10 cellular contexts compared by ENCODE assay signal in the genomic region with DNA sequence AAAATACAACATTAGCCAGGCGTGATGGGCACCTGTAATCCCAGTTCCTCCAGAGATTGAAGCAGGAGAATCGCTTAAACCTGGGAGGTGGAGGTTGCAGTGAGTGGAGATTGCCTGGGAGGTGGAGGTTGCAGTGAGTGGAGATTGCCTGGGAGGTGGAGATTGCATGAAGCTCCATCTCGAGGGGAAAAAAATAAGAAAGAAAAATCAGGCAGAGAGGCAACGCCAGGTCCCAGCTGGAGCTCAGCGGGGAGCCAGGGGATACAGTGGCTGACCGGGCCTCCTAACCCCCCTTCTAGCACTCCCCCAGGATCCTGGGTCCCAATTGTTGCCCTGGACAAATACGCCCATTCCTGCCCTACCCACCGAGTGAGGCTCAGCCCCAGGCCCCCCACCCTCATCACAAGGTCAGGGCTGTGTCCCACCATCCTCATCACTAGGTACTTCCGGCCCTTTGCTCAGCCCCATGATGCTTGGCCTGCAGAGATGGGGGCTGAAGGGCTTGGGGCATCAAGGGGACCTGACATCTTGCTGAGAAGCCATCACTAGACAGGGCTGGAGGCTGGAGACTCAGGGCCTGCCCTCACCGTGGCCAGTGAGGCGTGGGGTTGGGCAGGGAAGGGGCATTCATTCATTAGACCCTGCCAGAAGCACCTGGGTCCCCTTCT. TPM values are rescaled to one million over a fixed set of nuclear protein-coding genes. Genes with fewer than 3 reads are reported as not detected.
A peak's percentile ranks its signal among the peaks of the same experiment; 100 is the strongest.
DNase-seq lines count a peak whose midpoint lies in the region; ATAC-seq, FAIRE-seq and TF ChIP-seq lines count a peak whose summit lies in the region.
"Had no signal": no experiment of that assay in that cellular context is flagged by ENCODE, and none has a peak within 500 bp of the region (broad histone marks: within the 10 kb centered on the region; RNA-seq: fewer than 3 reads in every experiment).

No MANE protein-coding gene starts in this region.

- H3K27ac ChIP-seq in ACC112 (ENCODE audit: low read depth, low read length) = no peak overlapping the region
- H3K27ac ChIP-seq in HL-60 (replicated peaks) = 0 out of 2 replicates have a peak overlapping the region, but pooled peaks have one; percentile 32
- H3K27ac ChIP-seq in K562 (ENCODE audit: extremely low read depth, low read depth, low read length) = no peak overlapping the region
- H3K27ac ChIP-seq in naive thymus-derived CD4-positive, alpha-beta T cell (ENCODE audit: low read depth, low read length) = peak overlapping the region; percentile 88

- H3K27me3 ChIP-seq in ACC112 (ENCODE audit: insufficient read depth, low read length) (no peaks in the 10 kb centered on the region), HL-60 (ENCODE audit: insufficient read depth, poor library complexity, severe bottlenecking) (no peaks in the 10 kb centered on the region), K562 (ENCODE audit: control insufficient read depth in 2 of 2, insufficient read depth in 2 of 2, low read length in 2 of 2) (no peaks in the 10 kb centered on the region)
- no peaks in the 10 kb centered on the region for H3K27me3 ChIP-seq in naive thymus-derived CD4-positive, alpha-beta T cell (ENCODE audit: control insufficient read depth in 2 of 2, insufficient read depth in 2 of 2, low read length in 2 of 2)

- TF ChIP-seq EP300 in K562 (IDR thresholded peaks at IDR 0.05; ENCODE audit: low read length) = no peak

- POLR2A ChIA-PET in K562 (lab: Yijun Ruan, JAX) = interaction anchor here (0.6 kb wide), 1 partner anchor 17 kb away, joined by 3 read pairs; no protein-coding TSS in a partner anchor
- POLR2A ChIA-PET in naive thymus-derived CD4-positive, alpha-beta T cell (lab: Charles Lee) = interaction anchor here (0.7 to 5.1 kb wide), 2 partner anchors 12 to 17 kb away, joined by 4 to 65 read pairs; a partner anchor contains a TSS

- no peaks in the 10 kb centered on the region for H3K9me3 Mint-ChIP-seq in naive thymus-derived CD4-positive, alpha-beta T cell

- H2AFZ ChIP-seq in ACC112 (ENCODE audit: low read length, unreplicated experiment) = no peak overlapping the region
- no peak overlapping the region for H2AFZ ChIP-seq in K562 (ENCODE audit: low read depth, low read length)

- no peaks in the 10 kb centered on the region for H3K9me1 ChIP-seq in K562 (ENCODE audit: control insufficient read depth, insufficient read depth, low read length)

- peaks cover 16 to 37% (median 26%) of the 10 kb centered on the region in 7 donors for H3K4me1 Mint-ChIP-seq in naive thymus-derived CD4-positive, alpha-beta T cell

- peaks cover 0 to 5% (median 0%) of the 10 kb centered on the region in 5 donors for H3K36me3 Mint-ChIP-seq in naive thymus-derived CD4-positive, alpha-beta T cell

- CTCF ChIA-PET in K562 (lab: Yijun Ruan, JAX; ENCODE audit: low intra/inter-chr PET ratio) = interaction anchor here (0.7 kb wide), 1 partner anchor 306 kb away, joined by 4 read pairs; no protein-coding TSS in a partner anchor
- CTCF ChIA-PET in naive thymus-derived CD4-positive, alpha-beta T cell (lab: Charles Lee) = interaction anchor here (0.7 to 3.0 kb wide), 2 partner anchors 85 to 138 kb away, joined by 3 to 22 read pairs; no protein-coding TSS in a partner anchor

- no peak for TF ChIP-seq CTCF in HL-60 (IDR thresholded peaks at IDR 0.05; ENCODE audit: insufficient read depth, low read length)
- TF ChIP-seq CTCF in K562 (IDR thresholded peaks at IDR 0.05 in 2 of 3, conservative IDR thresholded peaks at IDR 0.05 in 1 of 3; ENCODE audit: insufficient read depth in 2 of 3, low read depth in 1 of 3, low read length in 3 of 3) = no peak

- peak overlapping the region; percentile 98 for H3K4me3 ChIP-seq in ACC112 (ENCODE audit: low read depth, low read length)
- peak overlapping the region; percentile 85 for H3K4me3 ChIP-seq in HL-60 (replicated peaks; ENCODE audit: insufficient read depth, low read length)
- H3K4me3 ChIP-seq in K562 = no peak overlapping the region
- H3K4me3 ChIP-seq in naive thymus-derived CD4-positive, alpha-beta T cell (ENCODE audit: low read length) = peak overlapping the region; percentile 63

- intact Hi-C loops in K562 (cut with micrococcal nuclease) = loop anchor here (5.0 kb wide), 2 partner anchors 139 to 184 kb away; no protein-coding TSS in a partner anchor
- intact Hi-C loops in naive thymus-derived CD4-positive, alpha-beta T cell (cut with micrococcal nuclease) = loop anchor here in 1 of 2 donors (5.0 kb wide), 1 partner anchor 164 kb away; a partner anchor contains a TSS

- no peak for FAIRE-seq in K562 (lab: Jason Lieb, UNC)

- no peaks in the 10 kb centered on the region for H3K27me3 Mint-ChIP-seq in naive thymus-derived CD4-positive, alpha-beta T cell

- BruUV-seq in K562 (replicated peaks; lab: Mats Ljungman, UMichigan) = TSS peak; percentile 49

- H3K36me3 ChIP-seq in ACC112 (ENCODE audit: insufficient read depth, low read length) (peaks cover 16% of the 10 kb centered on the region; the same call in 1 of the 2 replicates), K562 (ENCODE audit: control insufficient read depth, insufficient read depth, low read length) (peaks cover 46% of the 10 kb centered on the region; the same call in 2 of the 3 replicates)
- H3K36me3 ChIP-seq in naive thymus-derived CD4-positive, alpha-beta T cell (ENCODE audit: control insufficient read depth in 2 of 3, insufficient read depth in 3 of 3, low read length in 3 of 3) = peaks cover 10 to 52% (median 23%) of the 10 kb centered on the region in 3 experiments

- H3K9ac ChIP-seq in K562 (ENCODE audit: insufficient read depth in 1 of 2, low read depth in 2 of 2, low read length in 2 of 2) = peak overlapping the region in 1 of 2 experiments; percentile 98; a peak in 3 of 4 replicates

- H3K27ac Mint-ChIP-seq in naive thymus-derived CD4-positive, alpha-beta T cell = peak overlapping the region in 8 of 9 donors; percentile 38 to 91 (median 66)

- H3K4me2 ChIP-seq in K562 (ENCODE audit: insufficient read depth, low read length) = peak overlapping the region; percentile 71; the same call in 1 of the 2 replicates

- in situ Hi-C loops in K562 (cut with MboI) = loop anchor here (10.0 kb wide), 1 partner anchor 312 kb away; no protein-coding TSS in a partner anchor
- in situ Hi-C loops in KBM-7 (cut with MboI; ENCODE audit: low pct_unique_long_range_greater_than_20kb, low sequenced_read_pairs) = no loop called here

- H4K20me1 ChIP-seq in K562 (replicated peaks; ENCODE audit: control insufficient read depth, insufficient read depth, low read length) = peaks cover 4% of the 10 kb centered on the region

- H3K4me1 ChIP-seq in ACC112 (ENCODE audit: control insufficient read depth, insufficient read depth, low read length, unreplicated experiment) (peaks cover 11% of the 10 kb centered on the region), K562 (replicated peaks in 1 of 2; ENCODE audit: control insufficient read depth in 2 of 2, insufficient read depth in 2 of 2, low read length in 2 of 2) (peaks cover 11 to 59% of the 10 kb centered on the region in 2 experiments)
- peaks cover 16 to 30% of the 10 kb centered on the region in 2 donors for H3K4me1 ChIP-seq in naive thymus-derived CD4-positive, alpha-beta T cell (ENCODE audit: control insufficient read depth in 2 of 2, insufficient read depth in 2 of 2, low read length in 2 of 2)

- no peaks in the 10 kb centered on the region for H3K9me3 ChIP-seq in K562 (replicated peaks; ENCODE audit: control insufficient read depth, insufficient read depth, low read depth, low read length)
- H3K9me3 ChIP-seq in naive thymus-derived CD4-positive, alpha-beta T cell (ENCODE audit: control insufficient read depth in 2 of 3, low read length in 3 of 3) = no peaks in the 10 kb centered on the region

- DNase-seq in HL-60 (ENCODE audit: low read depth in 1 of 2, low spot score in 1 of 2) (no peak), K562 (ENCODE audit: extremely low read depth in 1 of 4, low spot score in 3 of 4) (no peak), KBM-7 (no peak)
- no peak for DNase-seq in naive thymus-derived CD4-positive, alpha-beta T cell
- DNase-seq in central memory CD4-positive, alpha-beta T cell = no peak
- no peak for DNase-seq in effector CD4-positive, alpha-beta T cell
- DNase-seq: GDM1, NCI-H2171 treated with DMSO at 0.1 percent for 48 hours had no signal

- no peak for TF ChIP-seq POLR2A in K562 (conservative IDR thresholded peaks at IDR 0.05)

- TF ChIP-seq RAD21 in K562 (CRISPR knock-in tag; conservative IDR thresholded peaks at IDR 0.05 in 1 of 2, IDR thresholded peaks at IDR 0.05 in 1 of 2) = no peak

- WGBS in K562 (ENCODE audit: insufficient coverage, low coverage, missing lambda C conversion rate) = 52% methylated on average over 8 of the region's 11 CpGs

- H3K79me2 ChIP-seq in ACC112 (ENCODE audit: control insufficient read depth, insufficient read depth, low read length, unreplicated experiment) (peaks cover 36% of the 10 kb centered on the region), K562 (ENCODE audit: control insufficient read depth, insufficient read depth, low read length) (peaks cover 25% of the 10 kb centered on the region)

- ATAC-seq in K562 (no peak), GM18867 (IDR thresholded peaks at IDR 0.05; ENCODE audit: unreplicated experiment) (no peak)
- ATAC-seq in naive thymus-derived CD4-positive, alpha-beta T cell = no peak

- peak overlapping the region; percentile 61 to 83 (median 78) for H3K4me3 Mint-ChIP-seq in naive thymus-derived CD4-positive, alpha-beta T cell

RNA-seq across cellular contexts. Expression of a gene that starts 1.9 kb away (rescaled TPM):
- total RNA-seq in K562 (2011; cell fraction: chromatin; rRNA removed; ENCODE audit: low replicate concordance) = 16.5 and 43.5 TPM in 2 replicates
- 33.8 and 38.4 TPM in 2 replicates for total RNA-seq in K562 (2011; cell fraction: nucleolus; rRNA removed)
- total RNA-seq in K562 (2011; cell fraction: nucleoplasm; rRNA removed) = 22.4 and 24.6 TPM in 2 replicates
- 56.3 and 56.5 TPM in 2 replicates for total RNA-seq in K562 (2014; rRNA removed)
- 8.9 and 10.3 TPM in 2 replicates for total RNA-seq in K562 (2014; rRNA removed; fragmentation: Illumina TruSeq; extraction: Trizol)
- total RNA-seq in K562 (2015; rRNA removed; fragmentation: Illumina TruSeq; extraction: Trizol) = 17.5 and 18.7 TPM in 2 replicates
- 33.1 and 36.5 TPM in 2 replicates for total RNA-seq in K562 (2021)
- polyA plus RNA-seq in K562 (2011; rRNA removed) = 23.3 and 25.4 TPM in 2 replicates
- 15.8 and 36.7 TPM in 2 replicates for polyA plus RNA-seq in K562 (2011; cell fraction: cytosol; rRNA removed)
- 32.3 and 48.8 TPM in 2 replicates for polyA plus RNA-seq in K562 (2011; cell fraction: nucleus; rRNA removed)
- polyA plus RNA-seq in K562 (2012) = 21.1 and 26.0 TPM in 2 replicates
- polyA plus RNA-seq in K562 (2014; fragmentation: Illumina TruSeq; extraction: Trizol) = 16.6 and 22.0 TPM in 2 replicates
- under 1 TPM; 0.39 TPM for polyA plus RNA-seq in K562 (2014; fragmentation: Nextera tagmentation; extraction: Ambion mirVana)
- 34.2 and 36.7 TPM in 2 replicates for polyA plus RNA-seq in K562 (2014; rRNA removed)
- polyA minus RNA-seq in K562 (2011; rRNA and poly(A)+ RNA removed) = 17.7 and 23.1 TPM in 2 replicates
- polyA minus RNA-seq in K562 (2011; cell fraction: cytosol; rRNA and poly(A)+ RNA removed) = 19.9 and 22.3 TPM in 2 replicates
- 8.8 and 9.7 TPM in 2 replicates for polyA minus RNA-seq in K562 (2011; cell fraction: nucleus; rRNA and poly(A)+ RNA removed)
- 10 to 100 TPM; 52.3 to 82.7 (median 70.5) TPM for total RNA-seq in naive thymus-derived CD4-positive, alpha-beta T cell
- polyA plus RNA-seq in naive thymus-derived CD4-positive, alpha-beta T cell = 10 to 100 TPM; 34.5 to 69.6 TPM

RNA-seq across cellular contexts. Expression of a gene that starts 10.2 kb away (rescaled TPM):
- 11.0 and 21.6 TPM in 2 replicates for total RNA-seq in K562 (2011; cell fraction: chromatin; rRNA removed; ENCODE audit: low replicate concordance)
- 16.4 and 17.2 TPM in 2 replicates for total RNA-seq in K562 (2011; cell fraction: nucleolus; rRNA removed)
- total RNA-seq in K562 (2011; cell fraction: nucleoplasm; rRNA removed) = 12.8 and 15.0 TPM in 2 replicates
- total RNA-seq in K562 (2014; rRNA removed) (31.3 and 37.0 TPM in 2 replicates), K562 (2014; rRNA removed; fragmentation: Illumina TruSeq; extraction: Trizol) (18.1 TPM in 2 replicates), K562 (2015; rRNA removed; fragmentation: Illumina TruSeq; extraction: Trizol) (25.2 and 25.7 TPM in 2 replicates), K562 (2021) (25.1 and 26.1 TPM in 2 replicates)
- polyA plus RNA-seq in K562 (2011; rRNA removed) (18.7 and 20.7 TPM in 2 replicates), K562 (2014; fragmentation: Illumina TruSeq; extraction: Trizol) (18.4 and 21.0 TPM in 2 replicates), K562 (2014; fragmentation: Nextera tagmentation; extraction: Ambion mirVana) (1 to 10 TPM; 1.9 to 2.8 TPM), K562 (2014; rRNA removed) (26.3 and 26.7 TPM in 2 replicates)
- 20.8 and 28.5 TPM in 2 replicates for polyA plus RNA-seq in K562 (2011; cell fraction: cytosol; rRNA removed)
- 27.0 and 39.1 TPM in 2 replicates for polyA plus RNA-seq in K562 (2011; cell fraction: nucleus; rRNA removed)
- 14.8 and 21.7 TPM in 2 replicates for polyA plus RNA-seq in K562 (2012)
- polyA minus RNA-seq in K562 (2011; rRNA and poly(A)+ RNA removed) = 12.7 and 15.7 TPM in 2 replicates
- polyA minus RNA-seq in K562 (2011; cell fraction: cytosol; rRNA and poly(A)+ RNA removed) = 9.6 and 11.5 TPM in 2 replicates
- polyA minus RNA-seq in K562 (2011; cell fraction: nucleus; rRNA and poly(A)+ RNA removed) = 9.4 and 12.2 TPM in 2 replicates
- 10 to 100 TPM in 3 of 5 experiments, 1 to 10 TPM in 2; 9.4 to 15.4 (median 12.2) TPM for total RNA-seq in naive thymus-derived CD4-positive, alpha-beta T cell
- 10 to 100 TPM in 1 of 2 donors, 1 to 10 TPM in 1; 8.1 to 12.6 TPM for polyA plus RNA-seq in naive thymus-derived CD4-positive, alpha-beta T cell

RNA-seq across cellular contexts. Expression of a gene that starts 10.3 kb away (rescaled TPM):
- 2.5 and 7.3 TPM in 2 replicates for total RNA-seq in K562 (2011; cell fraction: chromatin; rRNA removed; ENCODE audit: low replicate concordance)
- total RNA-seq in K562 (2011; cell fraction: nucleolus; rRNA removed) = 4.0 and 4.9 TPM in 2 replicates
- total RNA-seq in K562 (2011; cell fraction: nucleoplasm; rRNA removed) = 2.8 and 4.0 TPM in 2 replicates
- total RNA-seq in K562 (2014; rRNA removed) (0.77 and 1.9 TPM in 2 replicates), K562 (2014; rRNA removed; fragmentation: Illumina TruSeq; extraction: Trizol) (0.18 and 0.51 TPM in 2 replicates), K562 (2015; rRNA removed; fragmentation: Illumina TruSeq; extraction: Trizol) (0.98 and 1.4 TPM in 2 replicates), K562 (2021) (1.3 and 1.7 TPM in 2 replicates)
- polyA plus RNA-seq in K562 (2011; rRNA removed) (1.3 and 2.5 TPM in 2 replicates), K562 (2014; fragmentation: Illumina TruSeq; extraction: Trizol) (0.48 and 0.76 TPM in 2 replicates), K562 (2014; fragmentation: Nextera tagmentation; extraction: Ambion mirVana) (under 1 TPM in 1 of 2 experiments, not detected in 1; 0.14 TPM), K562 (2014; rRNA removed) (3.0 and 3.6 TPM in 2 replicates)
- polyA plus RNA-seq in K562 (2011; cell fraction: cytosol; rRNA removed) = 1.7 and 1.9 TPM in 2 replicates
- polyA plus RNA-seq in K562 (2011; cell fraction: nucleus; rRNA removed) = 12.1 and 20.8 TPM in 2 replicates
- 2.0 and 3.0 TPM in 2 replicates for polyA plus RNA-seq in K562 (2012)
- 0.35 and 0.87 TPM in 2 replicates for polyA minus RNA-seq in K562 (2011; rRNA and poly(A)+ RNA removed)
- polyA minus RNA-seq in K562 (2011; cell fraction: cytosol; rRNA and poly(A)+ RNA removed) = 1.3 TPM in 1 of 2 replicates, not detected in the other
- 1.2 and 2.3 TPM in 2 replicates for polyA minus RNA-seq in K562 (2011; cell fraction: nucleus; rRNA and poly(A)+ RNA removed)
- under 1 TPM in 2 of 5 experiments, not detected in 3; 0.32 to 0.59 TPM for total RNA-seq in naive thymus-derived CD4-positive, alpha-beta T cell
- polyA plus RNA-seq in naive thymus-derived CD4-positive, alpha-beta T cell = not detected

RNA-seq across cellular contexts. Expression of a gene that starts 55.1 kb away (rescaled TPM):
- total RNA-seq in K562 (2011; cell fraction: chromatin; rRNA removed; ENCODE audit: low replicate concordance) = 13.1 and 14.9 TPM in 2 replicates
- 7.5 and 9.5 TPM in 2 replicates for total RNA-seq in K562 (2011; cell fraction: nucleolus; rRNA removed)
- 8.6 and 8.8 TPM in 2 replicates for total RNA-seq in K562 (2011; cell fraction: nucleoplasm; rRNA removed)
- total RNA-seq in K562 (2014; rRNA removed) = 11.1 and 11.2 TPM in 2 replicates
- total RNA-seq in K562 (2014; rRNA removed; fragmentation: Illumina TruSeq; extraction: Trizol) = 7.4 and 7.9 TPM in 2 replicates
- 9.2 and 10.2 TPM in 2 replicates for total RNA-seq in K562 (2015; rRNA removed; fragmentation: Illumina TruSeq; extraction: Trizol)
- total RNA-seq in K562 (2021) = 11.1 and 12.6 TPM in 2 replicates
- polyA plus RNA-seq in K562 (2011; rRNA removed) = 8.5 and 12.2 TPM in 2 replicates
- polyA plus RNA-seq in K562 (2011; cell fraction: cytosol; rRNA removed) = 4.3 and 4.4 TPM in 2 replicates
- polyA plus RNA-seq in K562 (2011; cell fraction: nucleus; rRNA removed) = 8.0 and 8.3 TPM in 2 replicates
- polyA plus RNA-seq in K562 (2012) = 6.7 and 8.1 TPM in 2 replicates
- polyA plus RNA-seq in K562 (2014; fragmentation: Illumina TruSeq; extraction: Trizol) = 5.9 and 7.9 TPM in 2 replicates
- 1 to 10 TPM in 1 of 2 experiments, under 1 TPM in 1; 1.00 to 1.1 TPM for polyA plus RNA-seq in K562 (2014; fragmentation: Nextera tagmentation; extraction: Ambion mirVana)
- polyA plus RNA-seq in K562 (2014; rRNA removed) = 9.1 and 10.5 TPM in 2 replicates
- 6.6 and 6.8 TPM in 2 replicates for polyA minus RNA-seq in K562 (2011; rRNA and poly(A)+ RNA removed)
- polyA minus RNA-seq in K562 (2011; cell fraction: cytosol; rRNA and poly(A)+ RNA removed) = 3.8 and 6.5 TPM in 2 replicates
- 1.9 and 3.9 TPM in 2 replicates for polyA minus RNA-seq in K562 (2011; cell fraction: nucleus; rRNA and poly(A)+ RNA removed)
- total RNA-seq in naive thymus-derived CD4-positive, alpha-beta T cell = 10 to 100 TPM in 2 of 5 experiments, 1 to 10 TPM in 3; 3.7 to 10.8 (median 7.5) TPM
- 1 to 10 TPM in 1 of 2 donors, under 1 TPM in 1; 0.91 to 1.9 TPM for polyA plus RNA-seq in naive thymus-derived CD4-positive, alpha-beta T cell

Comparison
In these comparisons a context has a peak if more than half of its experiments do, and no peak if none do; other contexts are left out.
1. H3K27ac ChIP-seq: peak in HL-60 (single experiment) and naive thymus-derived CD4-positive, alpha-beta T cell (single experiment); none in ACC112 (single experiment) and K562 (single experiment).